1 cellular context compared by ENCODE assay signal in the genomic region with DNA sequence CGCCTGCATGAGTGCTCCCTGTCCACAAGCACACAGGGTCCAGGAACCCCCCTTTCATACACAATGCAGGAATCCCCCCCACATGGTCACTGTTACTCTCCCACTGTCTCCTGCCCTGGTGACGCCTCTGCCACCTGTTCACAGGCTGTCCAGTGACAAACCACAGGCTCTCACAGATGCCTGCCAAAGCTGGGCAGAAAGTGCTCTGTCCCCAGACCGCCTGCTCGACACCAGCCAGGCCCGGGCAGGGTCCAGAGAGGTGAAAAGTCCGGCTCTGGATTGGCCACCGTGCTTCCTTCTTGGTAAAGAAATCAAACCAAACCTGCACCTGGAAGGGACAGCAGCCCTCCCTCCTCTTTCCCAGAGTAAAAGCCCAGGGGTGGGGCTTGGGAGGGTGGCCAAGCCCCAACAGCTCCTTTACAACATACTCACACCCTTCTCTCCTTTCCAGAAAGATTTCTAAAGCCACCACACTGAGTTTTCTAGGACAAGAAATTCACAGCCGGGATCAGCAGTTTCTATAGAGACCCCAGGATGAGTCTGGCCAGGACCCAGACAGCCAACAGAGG.
TF ChIP-seq lines count a peak whose summit lies in the region.

No MANE protein-coding gene starts in this region.

TF ChIP-seq in GM23338, 12 proteins besides CTCF, POLR2A, EP300 and RAD21:
- TF ChIP-seq ZNF114 (CRISPR knock-in tag; IDR thresholded peaks at IDR 0.05) (no peak), JUNB (IDR thresholded peaks at IDR 0.05; ENCODE audit: unreplicated experiment) (no peak)
